1 cellular context compared by ENCODE assay signal in genomic region chr19:820212-820611, GRCh38.
TF ChIP-seq lines count a peak whose summit lies in the region.

No MANE protein-coding gene starts in this region.

TF ChIP-seq in HepG2, 621 proteins besides CTCF, POLR2A, EP300 and RAD21:
- TF ChIP-seq ZNF121 (CRISPR knock-in tag; IDR thresholded peaks at IDR 0.05): peak; percentile 50; the same call in 1 of the 2 replicates
